ENCODE assay signal across 1 cellular context in genomic region chr7:6416516-6417145, GRCh38.
TF ChIP-seq lines count a peak whose summit lies in the region.

No MANE protein-coding gene starts in this region.

TF ChIP-seq in IMR-90, 13 proteins besides CTCF, POLR2A, EP300 and RAD21 (continued from another document):
- TF ChIP-seq ELK1 (IDR thresholded peaks at IDR 0.05; ENCODE audit: borderline replicate concordance, low read depth, low read length), result no peak
- no peak for TF ChIP-seq FOS (IDR thresholded peaks at IDR 0.05; ENCODE audit: low read depth, low read length)
- no peak for TF ChIP-seq USF2 (IDR thresholded peaks at IDR 0.05; ENCODE audit: low read depth, low read length)
- no peak for TF ChIP-seq BHLHE40 (IDR thresholded peaks at IDR 0.05; ENCODE audit: low read depth, low read length)
- TF ChIP-seq CEBPB (IDR thresholded peaks at IDR 0.05; ENCODE audit: low read depth, low read length), result no peak
- no peak for TF ChIP-seq MAFK (IDR thresholded peaks at IDR 0.05; ENCODE audit: low read depth, low read length)
- no peak for TF ChIP-seq SMC3 (IDR thresholded peaks at IDR 0.05; ENCODE audit: low read depth, low read length)
TF ChIP-seq in IMR-90: peak in this region for 0.
